16 cellular contexts compared by ENCODE assay signal in genomic region chr3:146504546-146505197, GRCh38. TPM values are rescaled to one million over a fixed set of nuclear protein-coding genes. Genes with fewer than 3 reads are reported as not detected.
DNase-seq lines count a peak whose midpoint lies in the region; ATAC-seq and TF ChIP-seq lines count a peak whose summit lies in the region.
"Had no signal": no experiment of that assay in that cellular context is flagged by ENCODE, and none has a peak within 500 bp of the region (broad histone marks: within the 10 kb centered on the region; RNA-seq: fewer than 3 reads in every experiment).

No MANE protein-coding gene starts in this region.

- POLR2A ChIA-PET in GM10248 (lab: Yijun Ruan, JAX), result no interaction called here

- H3K27me3 Mint-ChIP-seq in endothelial cell (ENCODE audit: unreplicated experiment), result no peaks in the 10 kb centered on the region
- H3K27me3 Mint-ChIP-seq: activated naive CD8-positive, alpha-beta T cell had no signal

- peak overlapping the region; percentile 88 for H3K27ac Mint-ChIP-seq in endothelial cell (ENCODE audit: unreplicated experiment)
- H3K27ac Mint-ChIP-seq: activated naive CD8-positive, alpha-beta T cell had no signal

- DNase-seq in ELF-1 (ENCODE audit: low read depth, low spot score), result peak; percentile 84
- no peak for DNase-seq in endothelial cell (ENCODE audit: low spot score)
- DNase-seq in osteoblast (ENCODE audit: insufficient read length, low spot score, missing footprints), result no peak
- no peak for DNase-seq in GM10248 (ENCODE audit: extremely low spot score)
- DNase-seq in NCI-H524 (lab: John Stamatoyannopoulos, UW), result no peak
- no peak for DNase-seq in NK-92 treated with Interleukin-12 subunit alpha and Interleukin-12 subunit beta, amount 100 ng/mL, for 24 hours (lab: John Stamatoyannopoulos, UW)
- DNase-seq: BE2C, cerebellar nuclear complex, GOT3, hypothalamus, NCI-H1092 treated with DMSO at 0.1 percent for 48 hours had no signal

- no peaks in the 10 kb centered on the region for H3K36me3 Mint-ChIP-seq in endothelial cell (ENCODE audit: low read depth, unreplicated experiment)

- peak overlapping the region; percentile 42; the same call in 1 of the 2 replicates for H2AFZ ChIP-seq in OCI-LY3 (ENCODE audit: low read depth, low read length)
- H2AFZ ChIP-seq in osteoblast (ENCODE audit: low read length), result no peak overlapping the region

- peaks cover 36% of the 10 kb centered on the region for H3K4me1 Mint-ChIP-seq in endothelial cell (ENCODE audit: unreplicated experiment)

- H3K27me3 ChIP-seq in OCI-LY3 (ENCODE audit: low read depth, low read length), result no peaks in the 10 kb centered on the region
- H3K27me3 ChIP-seq in osteoblast (ENCODE audit: insufficient read depth, low read length), result no peaks in the 10 kb centered on the region
- H3K27me3 ChIP-seq: BE2C had no signal

- TF ChIP-seq CTCF in OCI-LY3 (IDR thresholded peaks at IDR 0.05; ENCODE audit: low read depth, low read length) (no peak), endothelial cell (IDR thresholded peaks at IDR 0.05; ENCODE audit: unreplicated experiment) (no peak), osteoblast (IDR thresholded peaks at IDR 0.05; ENCODE audit: extremely low read depth, low read depth, low read length) (no peak), GM10248 (IDR thresholded peaks at IDR 0.05; ENCODE audit: control extremely low read depth, extremely low read depth, low read depth, missing control alignments) (no peak)

- 0 out of 2 replicates have a peak overlapping the region, but pooled peaks have one; percentile 70 for H3K4me2 ChIP-seq in OCI-LY3 (ENCODE audit: low read length)
- H3K4me2 ChIP-seq in osteoblast (ENCODE audit: insufficient read depth, low read length), result no peak overlapping the region

- H3K9ac ChIP-seq in OCI-LY3 (ENCODE audit: low read length), result no peak overlapping the region

- peak overlapping the region; percentile 47; the same call in 1 of the 2 replicates for H3K4me3 ChIP-seq in OCI-LY3 (ENCODE audit: low read length)
- H3K4me3 ChIP-seq in osteoblast (ENCODE audit: insufficient read depth, low read length), result no peak overlapping the region

- H3K4me3 Mint-ChIP-seq in endothelial cell (ENCODE audit: unreplicated experiment), result no peak overlapping the region
- H3K4me3 Mint-ChIP-seq: activated naive CD8-positive, alpha-beta T cell had no signal

- no peak for ATAC-seq in HG03571 (IDR thresholded peaks at IDR 0.05; ENCODE audit: unreplicated experiment)

- peaks cover 46% of the 10 kb centered on the region for H3K4me1 ChIP-seq in OCI-LY3 (ENCODE audit: low read length)
- peaks cover 38% of the 10 kb centered on the region for H3K4me1 ChIP-seq in osteoblast (ENCODE audit: insufficient read depth, low read length)
- H3K4me1 ChIP-seq: BE2C had no signal

- no peaks in the 10 kb centered on the region for H3K79me2 ChIP-seq in OCI-LY3 (ENCODE audit: low read length)
- no peaks in the 10 kb centered on the region for H3K79me2 ChIP-seq in osteoblast (ENCODE audit: insufficient read depth, low read length)

- H3K27ac ChIP-seq in OCI-LY3 (ENCODE audit: low read length), result peak overlapping the region; percentile 84
- H3K27ac ChIP-seq in osteoblast (ENCODE audit: low read depth, low read length), result peak overlapping the region; percentile 88

- no peaks in the 10 kb centered on the region for H4K20me1 ChIP-seq in OCI-LY3 (ENCODE audit: insufficient read depth, low read length)
- H4K20me1 ChIP-seq in osteoblast (ENCODE audit: insufficient read depth, low read length), result no peaks in the 10 kb centered on the region

- H3K36me3 ChIP-seq in OCI-LY3 (replicated peaks; ENCODE audit: low read depth, low read length) (peaks cover 8% of the 10 kb centered on the region), osteoblast (ENCODE audit: insufficient read depth, low read length) (no peaks in the 10 kb centered on the region)
- H3K36me3 ChIP-seq: BE2C had no signal

- CTCF ChIA-PET in GM10248 (lab: Yijun Ruan, JAX), result interaction anchor here (0.7 to 2.5 kb wide), 5 partner anchors 9 to 39 kb away, joined by 3 to 6 read pairs (median 4); no protein-coding TSS in a partner anchor

- H3K9me3 Mint-ChIP-seq in endothelial cell (ENCODE audit: unreplicated experiment), result no peaks in the 10 kb centered on the region

- H3K9me3 ChIP-seq in OCI-LY3 (ENCODE audit: insufficient read depth, low read length) (no peaks in the 10 kb centered on the region), osteoblast (ENCODE audit: low read depth, low read length) (no peaks in the 10 kb centered on the region)
- H3K9me3 ChIP-seq: BE2C had no signal

RNA-seq across cellular contexts. Expression of gene PLSCR2, which starts 35.3 kb away (rescaled TPM):
- not detected for total RNA-seq in endothelial cell (ENCODE audit: unreplicated experiment)
- not detected in 2 replicates for total RNA-seq in osteoblast
- total RNA-seq: mesenteric fat pad, NCI-H460 had no signal

RNA-seq across cellular contexts. Expression of gene PLSCR1, which starts 39.7 kb away (rescaled TPM):
- total RNA-seq in endothelial cell (ENCODE audit: unreplicated experiment), result 77.1 TPM
- total RNA-seq in osteoblast, result 35.1 and 48.3 TPM in 2 replicates
